In the genomic region with DNA sequence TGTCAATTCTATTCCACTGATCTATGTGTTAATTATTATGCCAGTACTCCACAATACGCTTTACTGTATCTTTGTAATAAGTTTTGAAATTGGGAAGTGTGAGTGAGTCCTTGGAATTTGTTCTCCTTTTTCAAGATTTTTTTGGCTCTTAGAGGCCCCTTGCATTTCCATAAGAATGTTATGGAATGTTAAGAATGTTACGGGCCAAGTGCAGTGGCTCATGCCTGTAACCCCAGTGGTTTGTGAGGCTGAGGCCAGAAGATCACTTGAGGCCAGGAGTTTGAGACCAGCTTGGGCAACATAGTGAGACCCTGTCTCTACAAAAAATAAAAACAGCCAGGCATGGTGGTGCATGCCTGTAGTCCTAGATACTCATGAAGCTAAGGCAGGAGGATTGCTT, we compare ENCODE assay signal across 20 cellular contexts.
DNase-seq lines count a peak whose midpoint lies in the region; ATAC-seq and TF ChIP-seq lines count a peak whose summit lies in the region.
"Had no signal": no experiment of that assay in that cellular context is flagged by ENCODE, and none has a peak within 500 bp of the region (broad histone marks: within the 10 kb centered on the region; RNA-seq: fewer than 3 reads in every experiment).

No MANE protein-coding gene starts in this region.

- BruUV-seq in PC-3 (replicated peaks; lab: Mats Ljungman, UMichigan): no TSS peak

- H3K9me2 ChIP-seq in PC-3 (replicated peaks; ENCODE audit: low read length): no peaks in the 10 kb centered on the region

- DNase-seq in ACHN (peak; percentile 19), astrocyte of the cerebellum (ENCODE audit: low read depth) (peak; percentile 15), amygdala (lab: John Stamatoyannopoulos, UW) (no peak), PC-3 (no peak), cortex of kidney (lab: John Stamatoyannopoulos, UW) (no peak)
- DNase-seq: EL, HCEC 1CT, Kasumi-1, MG63, NCI-H1417, NCI-H1694 treated with DMSO at 0.1 percent for 48 hours, NCI-H2081 treated with DMSO at 0.1 percent for 48 hours, NCI-H2171 treated with DMSO at 0.1 percent for 48 hours, NCI-H524 treated with DMSO at 0.1 percent for 48 hours, Right ventricle myocardium superior had no signal

- intact Hi-C loops in PC-3 (cut with micrococcal nuclease): no loop called here

- no peaks in the 10 kb centered on the region for H3K36me3 ChIP-seq in HUES6 (ENCODE audit: control insufficient read depth, insufficient read depth, low read length)
- no peaks in the 10 kb centered on the region for H3K36me3 ChIP-seq in iPS-20b (ENCODE audit: insufficient read depth, low read depth, low read length)
- no peaks in the 10 kb centered on the region for H3K36me3 ChIP-seq in PC-3 (ENCODE audit: low read depth, low read length)
- H3K36me3 ChIP-seq: MG63 had no signal

- no peaks in the 10 kb centered on the region for H3K27me3 ChIP-seq in HUES6 (ENCODE audit: control insufficient read depth, insufficient read depth, low read length)
- H3K27me3 ChIP-seq in iPS-20b (ENCODE audit: insufficient read depth, low read length): no peaks in the 10 kb centered on the region
- H3K27me3 ChIP-seq in PC-3 (ENCODE audit: low read length): peaks cover 11% of the 10 kb centered on the region
- H3K27me3 ChIP-seq: MG63 had no signal

- in situ Hi-C loops in ACHN (cut with HindIII; ENCODE audit: low pct_ligation_motif_present, low pct_unique_long_range_greater_than_20kb, low sequenced_read_pairs) (no loop called here), astrocyte of the cerebellum (cut with HindIII; ENCODE audit: low sequenced_read_pairs) (no loop called here)

- H3K79me2 ChIP-seq in PC-3 (ENCODE audit: low read length): no peaks in the 10 kb centered on the region

- H3K9ac ChIP-seq in HUES6 (ENCODE audit: low read length) (peak overlapping the region; percentile 32), iPS-20b (ENCODE audit: low read depth, low read length) (no peak overlapping the region), PC-3 (ENCODE audit: low read length) (no peak overlapping the region)

- no peaks in the 10 kb centered on the region for H4K20me1 ChIP-seq in PC-3 (ENCODE audit: low read length)

- H3K4me1 ChIP-seq in HUES6 (ENCODE audit: control insufficient read depth, insufficient read depth, low read length) (peaks cover 7% of the 10 kb centered on the region; the same call in 1 of the 2 replicates), iPS-20b (ENCODE audit: insufficient read depth, low read length) (no peaks in the 10 kb centered on the region; the same call in 1 of the 2 replicates), PC-3 (ENCODE audit: insufficient read depth, low read length) (no peaks in the 10 kb centered on the region)

- H3K9me3 ChIP-seq in HUES6 (ENCODE audit: control insufficient read depth, insufficient read depth, low read depth, low read length) (peaks cover 13% of the 10 kb centered on the region), iPS-20b (ENCODE audit: insufficient read depth, low read depth, low read length) (0 out of 2 replicates have a peak, but pooled peaks cover 3% of the 10 kb centered on the region), PC-3 (ENCODE audit: low read length) (no peaks in the 10 kb centered on the region)
- H3K9me3 ChIP-seq: MG63 had no signal

- CTCF ChIA-PET in PC-3 (lab: Charles Lee): no interaction called here

- no peak overlapping the region for H2AFZ ChIP-seq in PC-3 (ENCODE audit: low read length)

- no peaks in the 10 kb centered on the region for H3F3A ChIP-seq in PC-3 (ENCODE audit: low read length, unreplicated experiment)

- H3K27ac ChIP-seq in HUES6 (ENCODE audit: low read depth, low read length) (peak overlapping the region; percentile 95), iPS-20b (ENCODE audit: low read length) (no peak overlapping the region), PC-3 (ENCODE audit: low read length) (no peak overlapping the region)
- H3K27ac ChIP-seq: 22Rv1, C4-2B had no signal

- H3K4me3 ChIP-seq in HUES6 (ENCODE audit: low read depth, low read length) (peak overlapping the region; percentile 30; the same call in 1 of the 2 replicates), astrocyte of the cerebellum (ENCODE audit: low read depth, low read length) (no peak overlapping the region), iPS-20b (ENCODE audit: low read length) (peak overlapping the region; percentile 40; the same call in 1 of the 2 replicates), PC-3 (ENCODE audit: low read length) (no peak overlapping the region)
- H3K4me3 ChIP-seq: MG63 had no signal

- TF ChIP-seq CTCF in astrocyte of the cerebellum (IDR thresholded peaks at IDR 0.05; ENCODE audit: low read depth, low read length, missing control alignments): no peak
- TF ChIP-seq CTCF in PC-3 (conservative IDR thresholded peaks at IDR 0.05; ENCODE audit: low read depth, low read length): no peak

- POLR2A ChIA-PET in PC-3 (lab: Charles Lee; ENCODE audit: unreplicated experiment): no interaction called here

- ATAC-seq in PC-3 (no peak), HG02571 (IDR thresholded peaks at IDR 0.05; ENCODE audit: unreplicated experiment) (no peak)

- H3K4me2 ChIP-seq in PC-3 (ENCODE audit: low read length): no peak overlapping the region

Comparison
In these comparisons a context has a peak if more than half of its experiments do, and no peak if none do; other contexts are left out.
1. DNase-seq: peak in ACHN (single experiment) and astrocyte of the cerebellum (single experiment); none in amygdala (0 of 56), PC-3 (single experiment) and cortex of kidney (single experiment).
2. H3K4me3 ChIP-seq: peak in HUES6 (single experiment) and iPS-20b (single experiment); none in astrocyte of the cerebellum (single experiment) and PC-3 (single experiment).